8 cellular contexts compared by ENCODE assay signal in the genomic region with DNA sequence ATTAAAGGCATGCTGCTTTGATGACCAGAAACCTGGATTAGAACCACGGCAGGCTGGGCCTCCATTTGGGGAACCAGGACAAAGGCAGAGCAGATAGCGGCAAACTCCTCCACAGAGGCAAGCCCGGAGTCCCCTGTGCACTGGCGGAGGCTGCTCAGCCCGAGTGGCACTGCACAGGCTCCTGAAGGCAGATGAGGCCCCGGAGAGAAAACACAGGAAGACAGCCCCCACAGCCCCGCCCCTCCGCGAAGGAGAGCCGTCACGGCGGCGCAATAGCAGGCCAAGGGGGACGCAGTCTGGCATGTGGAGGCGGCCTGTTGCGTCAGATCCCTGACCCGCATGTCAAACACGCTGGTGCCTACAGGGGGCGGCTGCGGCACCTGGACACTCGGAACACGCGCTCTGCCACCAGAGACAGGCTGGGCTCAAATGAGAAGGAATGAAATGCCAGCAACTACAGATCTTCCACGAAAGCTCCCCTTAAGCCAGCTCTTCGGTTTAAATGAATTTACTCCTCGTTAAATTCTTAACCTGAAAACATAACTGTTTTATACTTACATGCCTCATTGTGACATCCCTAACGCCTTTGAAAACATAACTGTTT.
DNase-seq lines count a peak whose midpoint lies in the region; TF ChIP-seq lines count a peak whose summit lies in the region.

No MANE protein-coding gene starts in this region.

- peak overlapping the region; percentile 88 for H3K27ac ChIP-seq in endodermal cell (ENCODE audit: low read depth, low read length)

- H3K4me3 ChIP-seq in endodermal cell (ENCODE audit: low read length) = no peak overlapping the region

- H3K4me1 ChIP-seq in endodermal cell (ENCODE audit: control insufficient read depth, insufficient read depth, low read length) = peaks cover 6% of the 10 kb centered on the region

- no peaks in the 10 kb centered on the region for H3K9me3 ChIP-seq in endodermal cell (ENCODE audit: control insufficient read depth, low read length)

- no peaks in the 10 kb centered on the region for H3K36me3 ChIP-seq in endodermal cell (ENCODE audit: control insufficient read depth, insufficient read depth, low read length)

- H3K9ac ChIP-seq in endodermal cell (ENCODE audit: extremely low read depth, low read length, poor library complexity, severe bottlenecking) = no peak overlapping the region

- H3K27me3 Mint-ChIP-seq in endodermal cell (ENCODE audit: insufficient read depth) = no peaks in the 10 kb centered on the region

- 73 to 75% methylated on average over 16 to 27 of the region's 27 CpGs for WGBS in endodermal cell (ENCODE audit: insufficient coverage in 1 of 2, insufficient read length in 1 of 2), 2 experiments

- DNase-seq in NCI-H460 (ENCODE audit: extremely low read depth, low read depth) (peak; percentile 90), endodermal cell (peak; percentile 95), mesenteric fat pad (ENCODE audit: low spot score) (peak; percentile 93), NCI-H1694 treated with DMSO at 0.1 percent for 48 hours (lab: John Stamatoyannopoulos, UW) (no peak), NCI-H1105 treated with DMSO at 0.1 percent for 48 hours (lab: John Stamatoyannopoulos, UW) (no peak)
- peak; percentile 47 for DNase-seq in activated CD8-positive, alpha-beta memory T cell treated with anti-CD3 and anti-CD28 coated beads, Interleukin-2, amount 50 U/mL, for 24 hours (ENCODE audit: extremely low read depth)
- DNase-seq in stimulated activated CD8-positive, alpha-beta memory T cell treated with anti-CD3 and anti-CD28 coated beads, Interleukin-2, amount 100 ng/mL, for 48 hours (ENCODE audit: low read depth in 2 of 2) = peak; percentile 63 to 78

- peak overlapping the region; percentile 77 for H3K27ac Mint-ChIP-seq in endodermal cell

- H3K36me3 Mint-ChIP-seq in endodermal cell (ENCODE audit: low read depth) = peaks cover 6% of the 10 kb centered on the region

- H3K4me3 Mint-ChIP-seq in endodermal cell = no peak overlapping the region

- peaks cover 26% of the 10 kb centered on the region for H3K4me1 Mint-ChIP-seq in endodermal cell

- H3K9me3 Mint-ChIP-seq in endodermal cell = no peaks in the 10 kb centered on the region

- H3K27me3 ChIP-seq in endodermal cell (ENCODE audit: control insufficient read depth, insufficient read depth, low read length, poor library complexity, severe bottlenecking) = no peaks in the 10 kb centered on the region

- TF ChIP-seq CTCF in GM12872 (IDR thresholded peaks at IDR 0.05; ENCODE audit: insufficient read depth, low read depth, low read length) (peak; percentile 83), endodermal cell (conservative IDR thresholded peaks at IDR 0.05) (peak; percentile 80)

Comparison
In these comparisons a context has a peak if more than half of its experiments do, and no peak if none do; other contexts are left out.
1. DNase-seq: peak in NCI-H460 (single experiment), activated CD8-positive, alpha-beta memory T cell treated with anti-CD3 and anti-CD28 coated beads, Interleukin-2, amount 50 U/mL, for 24 hours (single experiment), endodermal cell (single experiment), mesenteric fat pad (single experiment) and stimulated activated CD8-positive, alpha-beta memory T cell treated with anti-CD3 and anti-CD28 coated beads, Interleukin-2, amount 100 ng/mL, for 48 hours (2 of 2); none in NCI-H1694 treated with DMSO at 0.1 percent for 48 hours (single experiment) and NCI-H1105 treated with DMSO at 0.1 percent for 48 hours (single experiment).